Comparison of ENCODE assay signal across 8 cellular contexts in the genomic region with DNA sequence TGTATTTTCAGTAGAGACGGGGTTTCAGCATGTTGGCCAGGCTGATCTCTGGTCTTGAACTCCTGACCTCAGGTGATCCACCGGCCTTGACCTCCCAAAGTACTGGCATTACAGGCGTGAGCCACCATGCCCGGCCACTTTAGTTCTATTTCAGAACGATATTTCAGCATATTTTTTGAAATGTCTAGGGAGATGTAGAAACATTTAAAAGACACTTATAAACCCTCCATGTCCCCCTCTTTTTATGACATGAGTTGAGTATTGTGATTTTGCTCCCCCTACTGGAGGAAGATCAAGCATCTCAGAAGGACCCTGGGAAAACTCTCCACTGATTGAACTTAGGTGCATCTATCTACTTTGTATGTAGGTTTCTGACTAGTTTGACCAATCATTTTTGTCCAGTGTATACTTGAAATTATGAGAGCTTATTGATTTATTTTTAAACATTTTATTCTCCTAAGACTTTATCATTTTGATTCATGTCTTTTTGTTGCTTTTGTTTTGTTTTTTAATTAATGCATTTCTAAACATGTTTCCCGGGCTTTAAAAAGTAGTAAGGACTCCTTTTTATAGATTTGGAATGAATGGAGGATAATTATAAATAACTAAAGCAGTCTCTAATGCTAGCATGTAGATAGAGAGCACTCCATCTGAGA.
DNase-seq lines count a peak whose midpoint lies in the region; ATAC-seq and TF ChIP-seq lines count a peak whose summit lies in the region.

No MANE protein-coding gene starts in this region.

- H3K27me3 ChIP-seq in lung (ENCODE audit: control insufficient read depth, insufficient read depth), result no peaks in the 10 kb centered on the region

- no peak overlapping the region for H3K4me3 Mint-ChIP-seq in chondrocyte (ENCODE audit: unreplicated experiment)

- peak; percentile 13 for DNase-seq in stimulated activated CD4-positive, alpha-beta T cell treated with anti-CD3 and anti-CD28 coated beads, Interleukin-2, amount 100 ng/mL, for 4 hours (ENCODE audit: low read depth)
- DNase-seq in stimulated activated CD4-positive, alpha-beta T cell treated with anti-CD3 and anti-CD28 coated beads, Interleukin-4, amount 100 ng/mL, for 1 hour, result no peak
- DNase-seq in NOMO-1 treated with DMSO at 0.1 percent for 48 hours (lab: John Stamatoyannopoulos, UW; ENCODE audit: unreplicated experiment), result peak; percentile 57
- DNase-seq in chondrocyte (ENCODE audit: low spot score), result no peak
- no peak for DNase-seq in lung (ENCODE audit: low spot score)
- DNase-seq in GOT3 (lab: John Stamatoyannopoulos, UW), result no peak

- H3K27ac ChIP-seq in lung (ENCODE audit: low read depth in 1 of 2, low read length in 1 of 2), result no peak overlapping the region

- TF ChIP-seq CTCF in chondrocyte (IDR thresholded peaks at IDR 0.05) (peak; percentile 94), lung (IDR thresholded peaks at IDR 0.05; ENCODE audit: control extremely low read depth, extremely low read depth) (peak; percentile 40)

- H3K4me1 ChIP-seq in lung (ENCODE audit: control insufficient read depth in 2 of 2, insufficient read depth in 2 of 2, low read length in 2 of 2), result no peaks in the 10 kb centered on the region

- peaks cover 13% of the 10 kb centered on the region for H3K36me3 Mint-ChIP-seq in chondrocyte (ENCODE audit: low read depth)

- H3K9me3 ChIP-seq in lung (ENCODE audit: control insufficient read depth in 2 of 2, insufficient read depth in 1 of 2, low read length in 1 of 2), result no peaks in the 10 kb centered on the region

- peaks cover 31% of the 10 kb centered on the region for H3K4me1 Mint-ChIP-seq in chondrocyte (ENCODE audit: low read depth)

- ATAC-seq in HG02678 (IDR thresholded peaks at IDR 0.05; ENCODE audit: unreplicated experiment) (peak; percentile 69), lung (ENCODE audit: insufficient read depth, low FRiP score) (no peak), GM19397 (IDR thresholded peaks at IDR 0.05; ENCODE audit: unreplicated experiment) (no peak)

- 71 to 81% methylated on average over 6 of the region's 6 CpGs for WGBS in lung, 2 donors

- no peaks in the 10 kb centered on the region for H3K9me3 Mint-ChIP-seq in chondrocyte (ENCODE audit: low read depth)

- H3K27ac Mint-ChIP-seq in chondrocyte (ENCODE audit: unreplicated experiment), result peak overlapping the region; percentile 50

- no peak overlapping the region for H3K4me3 ChIP-seq in lung

- no peaks in the 10 kb centered on the region for H3K27me3 Mint-ChIP-seq in chondrocyte (ENCODE audit: low read depth)

- H3K36me3 ChIP-seq in lung (ENCODE audit: control insufficient read depth in 2 of 2, insufficient read depth in 2 of 2, low read length in 2 of 2), result peaks cover 4 to 16% of the 10 kb centered on the region in 2 donors

Comparison
In these comparisons a context has a peak if more than half of its experiments do, and no peak if none do; other contexts are left out.
1. DNase-seq: peak in stimulated activated CD4-positive, alpha-beta T cell treated with anti-CD3 and anti-CD28 coated beads, Interleukin-2, amount 100 ng/mL, for 4 hours (single experiment) and NOMO-1 treated with DMSO at 0.1 percent for 48 hours (single experiment); none in stimulated activated CD4-positive, alpha-beta T cell treated with anti-CD3 and anti-CD28 coated beads, Interleukin-4, amount 100 ng/mL, for 1 hour (single experiment), chondrocyte (single experiment), lung (single experiment) and GOT3 (single experiment).